1 cellular context compared by ENCODE assay signal in genomic region chr22:19181786-19182471, GRCh38.
A peak's percentile ranks its signal among the peaks of the same experiment; 100 is the strongest.
TF ChIP-seq lines count a peak whose summit lies in the region.

No MANE protein-coding gene starts in this region.

TF ChIP-seq in GM12878, 131 proteins besides CTCF, POLR2A, EP300 and RAD21:
- TF ChIP-seq EGR1 (IDR thresholded peaks at IDR 0.05; ENCODE audit: borderline replicate concordance in 1 of 2, low read depth in 2 of 2, low read length in 2 of 2) (no peak), GATAD2B (conservative IDR thresholded peaks at IDR 0.05; ENCODE audit: low read depth) (no peak), NKRF (conservative IDR thresholded peaks at IDR 0.05) (no peak), TARDBP (IDR thresholded peaks at IDR 0.05; ENCODE audit: borderline replicate concordance) (no peak), BHLHE40 (IDR thresholded peaks at IDR 0.05; ENCODE audit: borderline replicate concordance in 1 of 2, low read depth in 2 of 2, low read length in 1 of 2) (peak; percentile 31 to 74; a peak in 3 of 4 replicates), CEBPZ (IDR thresholded peaks at IDR 0.05; ENCODE audit: low read depth, low read length) (no peak), RUNX3 (IDR thresholded peaks at IDR 0.05; ENCODE audit: low read length) (peak; percentile 50), SUZ12 (IDR thresholded peaks at IDR 0.05; ENCODE audit: unreplicated experiment) (no peak), ZNF24 (IDR thresholded peaks at IDR 0.05) (no peak), BRCA1 (IDR thresholded peaks at IDR 0.05; ENCODE audit: low read depth, low read length) (no peak), EED (IDR thresholded peaks at IDR 0.05; ENCODE audit: low read depth) (0 out of 2 replicates have a peak, but pooled peaks have one; percentile 23), MYB (IDR thresholded peaks at IDR 0.05; ENCODE audit: borderline replicate concordance, low read depth, low read length) (no peak), BMI1 (IDR thresholded peaks at IDR 0.05; ENCODE audit: borderline replicate concordance) (no peak), TBL1XR1 (IDR thresholded peaks at IDR 0.05; ENCODE audit: low read depth, low read length) (no peak), PAX8 (IDR thresholded peaks at IDR 0.05) (no peak), PBX3 (IDR thresholded peaks at IDR 0.05; ENCODE audit: insufficient replicate concordance, low read depth, low read length) (no peak), CHD1 (IDR thresholded peaks at IDR 0.05; ENCODE audit: low read depth, low read length) (no peak), CBX5 (IDR thresholded peaks at IDR 0.05; ENCODE audit: low read depth) (no peak), DPF2 (IDR thresholded peaks at IDR 0.05) (no peak), MEF2B (IDR thresholded peaks at IDR 0.05; ENCODE audit: partially characterized antibody, poor library complexity, severe bottlenecking) (no peak), STAT3 (IDR thresholded peaks at IDR 0.05; ENCODE audit: low read depth, low read length) (no peak), CREB1 (IDR thresholded peaks at IDR 0.05; ENCODE audit: low read depth) (no peak), HDGF (IDR thresholded peaks at IDR 0.05) (no peak), ZSCAN29 (IDR thresholded peaks at IDR 0.05) (no peak), ZBTB4 (CRISPR knock-in tag; IDR thresholded peaks at IDR 0.05) (no peak)
